In the genomic region with DNA sequence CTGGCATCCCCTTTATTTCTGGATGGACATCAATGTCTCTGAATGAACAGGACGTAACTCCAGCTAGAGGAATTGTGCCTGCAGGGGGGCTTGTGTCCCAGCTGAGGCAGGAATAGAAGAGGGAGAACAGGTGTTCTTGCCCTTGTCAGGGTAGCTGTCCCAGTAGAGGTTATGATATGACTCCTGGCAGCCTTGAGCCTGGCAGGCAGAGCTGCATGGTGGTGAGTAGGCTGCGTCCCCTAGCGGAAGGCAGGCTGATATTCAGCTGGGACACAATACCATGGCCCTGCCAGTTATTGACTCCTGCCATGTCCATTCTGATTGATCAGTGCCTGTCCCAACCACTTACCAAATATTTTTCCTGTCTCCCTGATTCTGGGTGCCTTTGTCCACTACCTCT, we compare ENCODE assay signal across 11 cellular contexts.
DNase-seq lines count a peak whose midpoint lies in the region; ATAC-seq and TF ChIP-seq lines count a peak whose summit lies in the region.
"Had no signal": no experiment of that assay in that cellular context is flagged by ENCODE, and none has a peak within 500 bp of the region (broad histone marks: within the 10 kb centered on the region; RNA-seq: fewer than 3 reads in every experiment).

No MANE protein-coding gene starts in this region.

- no peaks in the 10 kb centered on the region for H3K36me3 ChIP-seq in mammary epithelial cell (ENCODE audit: insufficient read depth, low read length)

- no peaks in the 10 kb centered on the region for H3K36me3 Mint-ChIP-seq in activated T-cell treated with anti-CD3 and anti-CD28 coated beads, Interleukin-2, amount 50 U/mL, for 4 hours (ENCODE audit: insufficient read depth)

- dilution Hi-C loops in mammary epithelial cell (cut with HindIII; ENCODE audit: low sequenced_read_pairs), result no loop called here

- no peaks in the 10 kb centered on the region for H3K4me1 Mint-ChIP-seq in activated T-cell treated with anti-CD3 and anti-CD28 coated beads, Interleukin-2, amount 50 U/mL, for 4 hours (ENCODE audit: low read depth)
- H3K4me1 Mint-ChIP-seq: naive B cell had no signal

- BruUV-seq in mammary epithelial cell (replicated peaks; lab: Mats Ljungman, UMichigan), result no TSS peak

- H3K4me3 Mint-ChIP-seq in activated T-cell treated with anti-CD3 and anti-CD28 coated beads, Interleukin-2, amount 50 U/mL, for 4 hours, result no peak overlapping the region
- H3K4me3 Mint-ChIP-seq: activated T-cell treated with anti-CD3 and anti-CD28 coated beads, Interleukin-2, amount 50 U/mL, for 72 hours; naive B cell had no signal

- CTCF ChIA-PET in mammary epithelial cell (lab: Charles Lee; ENCODE audit: low non-redundant PET), result no interaction called here

- H3K4me2 ChIP-seq in mammary epithelial cell (ENCODE audit: insufficient read depth, low read depth, low read length), result no peak overlapping the region
- H3K4me2 ChIP-seq: smooth muscle cell had no signal

- no peaks in the 10 kb centered on the region for H3K9me3 ChIP-seq in mammary epithelial cell (replicated peaks; ENCODE audit: insufficient read depth, low read length)

- no peak overlapping the region for H3K4me3 ChIP-seq in mammary epithelial cell (replicated peaks in 1 of 3; ENCODE audit: insufficient read depth in 1 of 3, low read depth in 2 of 3, low read length in 3 of 3)
- H3K4me3 ChIP-seq: smooth muscle cell had no signal

- H3K4me1 ChIP-seq in mammary epithelial cell (ENCODE audit: insufficient read depth, low read length), result no peaks in the 10 kb centered on the region

- no peak overlapping the region for H3K9ac ChIP-seq in mammary epithelial cell (ENCODE audit: insufficient read depth, low read length)

- H2AFZ ChIP-seq in mammary epithelial cell (ENCODE audit: low read depth, low read length), result no peak overlapping the region

- TF ChIP-seq CTCF in mammary epithelial cell (conservative IDR thresholded peaks at IDR 0.05 in 1 of 2, IDR thresholded peaks at IDR 0.05 in 1 of 2; ENCODE audit: extremely low read depth in 1 of 2, insufficient read depth in 1 of 2, low read depth in 1 of 2, low read length in 2 of 2), result no peak

- intact Hi-C loops in mammary epithelial cell (cut with micrococcal nuclease), result no loop called here

- DNase-seq in EH (ENCODE audit: low read depth), result peak; percentile 1
- no peak for DNase-seq in caudate nucleus (lab: John Stamatoyannopoulos, UW)
- no peak for DNase-seq in GDM1 (lab: John Stamatoyannopoulos, UW)
- no peak for DNase-seq in mammary epithelial cell
- DNase-seq in amniotic stem cell (lab: John Stamatoyannopoulos, UW), result no peak
- DNase-seq in activated T-cell treated with anti-CD3 and anti-CD28 coated beads, Interleukin-2, amount 50 U/mL, for 4 hours, result no peak
- DNase-seq: activated T-cell treated with anti-CD3 and anti-CD28 coated beads, Interleukin-2, amount 50 U/mL, for 72 hours; naive B cell had no signal

- H3K27me3 Mint-ChIP-seq in activated T-cell treated with anti-CD3 and anti-CD28 coated beads, Interleukin-2, amount 50 U/mL, for 4 hours (ENCODE audit: low read depth), result peaks cover 3% of the 10 kb centered on the region

- H3K9me3 Mint-ChIP-seq in activated T-cell treated with anti-CD3 and anti-CD28 coated beads, Interleukin-2, amount 50 U/mL, for 4 hours, result peaks cover 10% of the 10 kb centered on the region

- in situ Hi-C loops in mammary epithelial cell (cut with MboI; ENCODE audit: low sequenced_read_pairs in 2 of 2), result no loop called here

- H4K20me1 ChIP-seq in mammary epithelial cell (ENCODE audit: insufficient read depth, low read length), result no peaks in the 10 kb centered on the region

- H3K79me2 ChIP-seq in mammary epithelial cell (ENCODE audit: insufficient read depth, low read length), result no peaks in the 10 kb centered on the region

- WGBS in mammary epithelial cell (ENCODE audit: low coverage, missing lambda C conversion rate), result 40% methylated on average over 1 of the region's 3 CpGs

- H3K27me3 ChIP-seq in mammary epithelial cell (ENCODE audit: insufficient read depth, low read length), result no peaks in the 10 kb centered on the region

- peak; percentile 81 for ATAC-seq in GM19452 (IDR thresholded peaks at IDR 0.05; ENCODE audit: unreplicated experiment)
- peak; percentile 71 for ATAC-seq in HG03354 (IDR thresholded peaks at IDR 0.05; ENCODE audit: poor library complexity, severe bottlenecking, unreplicated experiment)
- ATAC-seq in activated T-cell treated with anti-CD3 and anti-CD28 coated beads, Interleukin-2, amount 50 U/mL, for 4 hours, result no peak
- ATAC-seq: activated T-cell treated with anti-CD3 and anti-CD28 coated beads, Interleukin-2, amount 50 U/mL, for 72 hours had no signal

- H3K27ac ChIP-seq in caudate nucleus (ENCODE audit: low read depth, low read length) (peak overlapping the region; percentile 81), mammary epithelial cell (ENCODE audit: insufficient read depth, low read depth, low read length) (no peak overlapping the region)

Comparison
In these comparisons a context has a peak if more than half of its experiments do, and no peak if none do; other contexts are left out.
1. ATAC-seq: peak in GM19452 (single experiment) and HG03354 (single experiment); none in activated T-cell treated with anti-CD3 and anti-CD28 coated beads, Interleukin-2, amount 50 U/mL, for 4 hours (0 of 2).